Comparison of ENCODE assay signal across 8 cellular contexts in the genomic region with DNA sequence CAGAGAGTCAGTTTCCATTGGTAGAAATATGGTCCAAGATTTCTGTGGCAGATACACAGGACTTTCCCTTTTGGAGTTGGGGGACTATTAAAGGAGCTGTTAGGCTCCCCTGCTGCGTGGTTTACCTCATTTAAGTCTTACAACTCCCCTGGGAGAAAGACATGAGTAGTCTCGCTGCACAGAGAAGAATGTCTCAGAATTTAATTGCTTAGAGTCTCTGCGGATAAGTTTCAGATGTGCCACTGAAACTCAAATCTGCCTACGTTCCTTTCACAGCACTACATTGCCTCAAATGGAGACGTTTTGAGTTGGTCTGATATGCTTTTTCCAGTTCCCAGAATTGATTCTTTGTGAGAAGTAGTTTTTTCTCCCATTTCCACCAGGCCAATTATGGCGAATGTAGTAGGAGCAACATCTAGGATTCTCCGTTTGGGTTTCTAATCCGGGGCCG. TPM values are rescaled to one million over a fixed set of nuclear protein-coding genes. Genes with fewer than 3 reads are reported as not detected.
DNase-seq lines count a peak whose midpoint lies in the region; ATAC-seq and TF ChIP-seq lines count a peak whose summit lies in the region.

No MANE protein-coding gene starts in this region.

- H3K9me3 ChIP-seq in BLaER1 treated with 17β-estradiol and CSF1 and Interleukin-3, amounts not matched to agents 10 nM and 100 nM (replicated peaks in 1 of 11), result no peaks in the 10 kb centered on the region
- H3K9me3 ChIP-seq in ectodermal cell (ENCODE audit: control insufficient read depth, low read length), result no peaks in the 10 kb centered on the region
- H3K9me3 ChIP-seq in sigmoid colon, result no peaks in the 10 kb centered on the region
- H3K9me3 ChIP-seq in body of pancreas, result no peaks in the 10 kb centered on the region

- H3K4me2 ChIP-seq in BLaER1 treated with 17β-estradiol and CSF1 and Interleukin-3, amounts not matched to agents 10 nM and 100 nM, result peak overlapping the region; percentile 96 to 100 (median 98)

- peaks cover 0 to 7% (median 0%) of the 10 kb centered on the region in 11 experiments; a peak in 1 of 22 replicates for H4K20me1 ChIP-seq in BLaER1 treated with 17β-estradiol and CSF1 and Interleukin-3, amounts not matched to agents 10 nM and 100 nM

- TF ChIP-seq EP300 in sigmoid colon (IDR thresholded peaks at IDR 0.05), result no peak

- H3K27ac ChIP-seq in BLaER1 treated with 17β-estradiol and CSF1 and Interleukin-3, amounts not matched to agents 10 nM and 100 nM, result no peak overlapping the region
- no peak overlapping the region for H3K27ac ChIP-seq in ectodermal cell (ENCODE audit: insufficient read depth, low read depth, low read length, poor library complexity, severe bottlenecking)
- H3K27ac ChIP-seq in sigmoid colon, result peak overlapping the region in 1 of 4 donors; percentile 14
- no peak overlapping the region for H3K27ac ChIP-seq in body of pancreas
- no peak overlapping the region for H3K27ac ChIP-seq in brain microvascular endothelial cell

- H3K9ac ChIP-seq in BLaER1 treated with 17β-estradiol and CSF1 and Interleukin-3, amounts not matched to agents 10 nM and 100 nM, result peak overlapping the region in 3 of 11 experiments; percentile 60 to 77 (median 77); a peak in 2 of 22 replicates

- in situ Hi-C loops in brain microvascular endothelial cell (cut with HindIII; ENCODE audit: low pct_ligation_motif_present, low sequenced_read_pairs), result no loop called here

- H3K27me3 ChIP-seq in BLaER1 treated with 17β-estradiol and CSF1 and Interleukin-3, amounts not matched to agents 10 nM and 100 nM, result peaks cover 34 to 50% (median 43%) of the 10 kb centered on the region in 11 experiments
- H3K27me3 ChIP-seq in ectodermal cell (ENCODE audit: control insufficient read depth, insufficient read depth, low read length, poor library complexity, severe bottlenecking) (no peaks in the 10 kb centered on the region), sigmoid colon (peaks cover 10 to 60% (median 28%) of the 10 kb centered on the region in 3 donors), body of pancreas (no peaks in the 10 kb centered on the region), brain microvascular endothelial cell (replicated peaks) (peaks cover 18% of the 10 kb centered on the region)

- peak overlapping the region; percentile 69 to 84 (median 78) for H3K4me3 ChIP-seq in BLaER1 treated with 17β-estradiol and CSF1 and Interleukin-3, amounts not matched to agents 10 nM and 100 nM
- H3K4me3 ChIP-seq in ectodermal cell (ENCODE audit: insufficient read depth, low read depth, low read length) (peak overlapping the region; percentile 86), sigmoid colon (peak overlapping the region in 3 of 4 donors; percentile 51 to 63 (median 61)), body of pancreas (no peak overlapping the region), brain microvascular endothelial cell (ENCODE audit: low read depth, low read length) (no peak overlapping the region)

- 34 to 36% methylated on average over 9 of the region's 9 CpGs for WGBS in ectodermal cell, 2 experiments
- WGBS in sigmoid colon, 2 donors, result 9% methylated on average over 9 of the region's 9 CpGs
- 7 to 12% methylated on average over 9 of the region's 9 CpGs for WGBS in body of pancreas, 2 donors

- TF ChIP-seq CTCF in sigmoid colon (IDR thresholded peaks at IDR 0.05) (no peak), body of pancreas (IDR thresholded peaks at IDR 0.05) (no peak), brain microvascular endothelial cell (IDR thresholded peaks at IDR 0.05; ENCODE audit: low read depth, low read length, missing control alignments) (no peak)

- ATAC-seq in GM19395 (IDR thresholded peaks at IDR 0.05; ENCODE audit: unreplicated experiment) (peak; percentile 35), HG03432 (IDR thresholded peaks at IDR 0.05; ENCODE audit: unreplicated experiment) (peak; percentile 66), body of pancreas (no peak)

- H3K36me3 ChIP-seq in BLaER1 treated with 17β-estradiol and CSF1 and Interleukin-3, amounts not matched to agents 10 nM and 100 nM, result no peaks in the 10 kb centered on the region
- H3K36me3 ChIP-seq in ectodermal cell (ENCODE audit: control insufficient read depth, insufficient read depth, low read length), result no peaks in the 10 kb centered on the region
- H3K36me3 ChIP-seq in sigmoid colon, result no peaks in the 10 kb centered on the region
- no peaks in the 10 kb centered on the region for H3K36me3 ChIP-seq in body of pancreas (replicated peaks in 1 of 2; ENCODE audit: insufficient read depth in 1 of 2, low read depth in 2 of 2)
- no peaks in the 10 kb centered on the region for H3K36me3 ChIP-seq in brain microvascular endothelial cell (replicated peaks)

- TF ChIP-seq POLR2A in sigmoid colon (IDR thresholded peaks at IDR 0.05) (no peak), body of pancreas (IDR thresholded peaks at IDR 0.05) (no peak)

- intact Hi-C loops in sigmoid colon (cut with DNase I) (no loop called here), body of pancreas (cut with DNase I) (no loop called here)

- H3K4me1 ChIP-seq in BLaER1 treated with 17β-estradiol and CSF1 and Interleukin-3, amounts not matched to agents 10 nM and 100 nM, result peaks cover 0 to 15% (median 10%) of the 10 kb centered on the region in 10 experiments; a peak in 13 of 20 replicates
- H3K4me1 ChIP-seq in ectodermal cell (ENCODE audit: control insufficient read depth, insufficient read depth, low read length) (no peaks in the 10 kb centered on the region), sigmoid colon (peaks cover 0 to 20% (median 17%) of the 10 kb centered on the region in 4 donors), body of pancreas (peaks cover 12% of the 10 kb centered on the region)

- DNase-seq in sigmoid colon, result no peak
- DNase-seq in body of pancreas, result no peak
- no peak for DNase-seq in brain microvascular endothelial cell
- no peak for DNase-seq in NCI-H748 (lab: John Stamatoyannopoulos, UW; ENCODE audit: unreplicated experiment)

RNA-seq across cellular contexts. Expression of a gene that starts 0.6 kb away (rescaled TPM):
- polyA plus RNA-seq in ectodermal cell (2013, experiment 1 of 4), result 38.4 TPM
- polyA plus RNA-seq in ectodermal cell (2013, experiment 2 of 4), result 31.5 TPM
- 28.1 TPM for polyA plus RNA-seq in ectodermal cell (2013, experiment 3 of 4)
- 27.6 TPM for polyA plus RNA-seq in ectodermal cell (2013, experiment 4 of 4)
- total RNA-seq in sigmoid colon (1 to 10 TPM; 3.8 to 8.9 (median 4.4) TPM), body of pancreas (under 1 TPM; under 0.01 to 0.78 TPM)
- polyA plus RNA-seq in sigmoid colon, result under 1 TPM in 2 of 3 donors, not detected in 1; under 0.01 to 0.66 TPM

Comparison
In these comparisons a context has a peak if more than half of its experiments do, and no peak if none do; other contexts are left out.
1. H3K4me3 ChIP-seq: peak in BLaER1 treated with 17β-estradiol and CSF1 and Interleukin-3, amounts not matched to agents 10 nM and 100 nM (10 of 10), ectodermal cell (single experiment) and sigmoid colon (3 of 4); none in body of pancreas (0 of 2) and brain microvascular endothelial cell (single experiment).